Comparison of ENCODE assay signal across 12 cellular contexts in the genomic region with DNA sequence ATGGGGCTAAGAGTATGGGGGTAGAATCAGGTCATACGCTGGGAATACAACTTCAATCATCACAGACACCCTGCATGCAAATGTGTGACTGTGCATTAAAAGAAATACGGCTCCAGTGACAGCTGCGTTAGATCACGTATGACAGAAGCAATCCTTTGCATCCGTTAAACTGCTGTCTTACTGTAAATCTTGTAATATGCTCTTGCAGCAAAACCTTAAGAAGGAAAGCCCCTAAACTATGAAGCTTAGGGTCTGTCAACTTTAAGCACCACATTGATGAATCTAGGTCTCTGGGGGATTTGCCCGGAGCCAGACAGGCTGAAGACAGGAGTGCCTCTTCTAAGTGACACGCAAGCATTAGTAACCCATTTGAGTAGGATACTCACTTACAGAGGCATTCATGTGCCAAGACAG.
DNase-seq lines count a peak whose midpoint lies in the region; ATAC-seq and TF ChIP-seq lines count a peak whose summit lies in the region.
"Had no signal": no experiment of that assay in that cellular context is flagged by ENCODE, and none has a peak within 500 bp of the region (broad histone marks: within the 10 kb centered on the region; RNA-seq: fewer than 3 reads in every experiment).

No MANE protein-coding gene starts in this region.

- H3K36me3 Mint-ChIP-seq in activated B cell treated with CpG ODN at 0.5 μM for 24 hours (ENCODE audit: low read depth), result peaks cover 75% of the 10 kb centered on the region
- peaks cover 8 to 22% of the 10 kb centered on the region in 2 donors for H3K36me3 Mint-ChIP-seq in activated T-cell treated with anti-CD3 and anti-CD28 coated beads, Interleukin-2, amount 50 U/mL, for 72 hours (ENCODE audit: insufficient read depth in 2 of 2)

- intact Hi-C loops in heart left ventricle (cut with DNase I) (loop anchor here in 5 of 10 donors (5.0 to 10.0 kb wide), 6 partner anchors 41 to 294 kb away; no protein-coding TSS in a partner anchor), left ventricle myocardium superior (cut with micrococcal nuclease) (no loop called here), activated B cell treated with CpG ODN at 0.5 μM for 24 hours (cut with micrococcal nuclease) (loop anchor here (2.0 to 5.0 kb wide), 3 partner anchors 20 to 41 kb away; no protein-coding TSS in a partner anchor), upper lobe of right lung (cut with DNase I) (no loop called here)

- H3K27ac ChIP-seq in heart left ventricle (peak overlapping the region in 11 of 12 donors; percentile 29 to 90 (median 53)), lung (ENCODE audit: low read depth in 1 of 2, low read length in 1 of 2) (peak overlapping the region; percentile 17 to 86), upper lobe of right lung (peak overlapping the region; percentile 15)
- H3K27ac ChIP-seq: SJSA1 had no signal

- no peak for TF ChIP-seq CTCF in heart left ventricle (IDR thresholded peaks at IDR 0.05)
- no peak for TF ChIP-seq CTCF in activated B cell treated with CpG ODN at 0.5 μM for 24 hours (IDR thresholded peaks at IDR 0.05)
- TF ChIP-seq CTCF in lung (IDR thresholded peaks at IDR 0.05; ENCODE audit: control extremely low read depth, extremely low read depth), result no peak
- TF ChIP-seq CTCF in upper lobe of right lung (IDR thresholded peaks at IDR 0.05), result no peak

- H3K9me3 ChIP-seq in heart left ventricle (no peaks in the 10 kb centered on the region), lung (ENCODE audit: control insufficient read depth in 2 of 2, insufficient read depth in 1 of 2, low read length in 1 of 2) (no peaks in the 10 kb centered on the region), upper lobe of right lung (no peaks in the 10 kb centered on the region)
- H3K9me3 ChIP-seq: pancreas, SJSA1 had no signal

- peak overlapping the region; percentile 61 for H3K27ac Mint-ChIP-seq in activated B cell treated with CpG ODN at 0.5 μM for 24 hours
- H3K27ac Mint-ChIP-seq in activated T-cell treated with anti-CD3 and anti-CD28 coated beads, Interleukin-2, amount 50 U/mL, for 72 hours, result no peak overlapping the region

- H3K4me1 ChIP-seq in heart left ventricle (peaks cover 22 to 92% (median 83%) of the 10 kb centered on the region in 12 donors), lung (ENCODE audit: control insufficient read depth in 2 of 2, insufficient read depth in 2 of 2, low read length in 2 of 2) (peaks cover 20 to 53% of the 10 kb centered on the region in 2 donors), upper lobe of right lung (peaks cover 52% of the 10 kb centered on the region)

- H3K4me3 Mint-ChIP-seq in activated B cell treated with CpG ODN at 0.5 μM for 24 hours, result no peak overlapping the region
- H3K4me3 Mint-ChIP-seq in activated T-cell treated with anti-CD3 and anti-CD28 coated beads, Interleukin-2, amount 50 U/mL, for 72 hours, result no peak overlapping the region
- H3K4me3 Mint-ChIP-seq: memory B cell had no signal

- CTCF ChIA-PET in activated B cell treated with CpG ODN at 0.5 μM for 24 hours (lab: Charles Lee), result interaction anchor here (1.2 to 2.6 kb wide), 3 partner anchors 81 to 532 kb away, joined by 5 to 16 read pairs (median 11); no protein-coding TSS in a partner anchor

- WGBS in heart left ventricle, 4 donors, result 29 to 47% (median 38%) methylated on average over 7 of the region's 7 CpGs
- 80 to 86% methylated on average over 7 of the region's 7 CpGs for WGBS in lung, 2 donors

- no peak overlapping the region for H3K4me3 ChIP-seq in heart left ventricle
- no peak overlapping the region for H3K4me3 ChIP-seq in lung
- H3K4me3 ChIP-seq in upper lobe of right lung, result no peak overlapping the region
- H3K4me3 ChIP-seq: pancreas, SJSA1 had no signal

- ATAC-seq in heart left ventricle (no peak), left ventricle myocardium superior (no peak), activated B cell treated with CpG ODN at 0.5 μM for 24 hours (ENCODE audit: low read depth) (no peak), lung (ENCODE audit: insufficient read depth, low FRiP score) (no peak), upper lobe of right lung (no peak)
- no peak for ATAC-seq in activated T-cell treated with anti-CD3 and anti-CD28 coated beads, Interleukin-2, amount 50 U/mL, for 72 hours (replicated peaks in 1 of 2)
- ATAC-seq: pancreas had no signal

- peaks cover 0 to 95% (median 69%) of the 10 kb centered on the region in 9 donors for H3K36me3 ChIP-seq in heart left ventricle
- peaks cover 8 to 32% of the 10 kb centered on the region in 2 donors for H3K36me3 ChIP-seq in lung (ENCODE audit: control insufficient read depth in 2 of 2, insufficient read depth in 2 of 2, low read length in 2 of 2)
- peaks cover 80% of the 10 kb centered on the region for H3K36me3 ChIP-seq in upper lobe of right lung

- DNase-seq in heart left ventricle (no peak), left ventricle myocardium superior (no peak), activated B cell treated with CpG ODN at 0.5 μM for 24 hours (no peak), lung (ENCODE audit: low spot score) (no peak), upper lobe of right lung (no peak), DMS153 (lab: John Stamatoyannopoulos, UW) (no peak), NCI-H2081 treated with DMSO at 0.1 percent for 48 hours (lab: John Stamatoyannopoulos, UW) (no peak)
- no peak for DNase-seq in activated T-cell treated with anti-CD3 and anti-CD28 coated beads, Interleukin-2, amount 50 U/mL, for 72 hours
- DNase-seq: NCI-H1105 treated with DMSO at 0.1 percent for 48 hours, pancreas had no signal

- no peaks in the 10 kb centered on the region for H3K27me3 Mint-ChIP-seq in activated B cell treated with CpG ODN at 0.5 μM for 24 hours
- no peaks in the 10 kb centered on the region for H3K27me3 Mint-ChIP-seq in activated T-cell treated with anti-CD3 and anti-CD28 coated beads, Interleukin-2, amount 50 U/mL, for 72 hours (ENCODE audit: low read depth)
- H3K27me3 Mint-ChIP-seq: memory B cell had no signal

- H3K9me3 Mint-ChIP-seq in activated B cell treated with CpG ODN at 0.5 μM for 24 hours, result no peaks in the 10 kb centered on the region
- no peaks in the 10 kb centered on the region for H3K9me3 Mint-ChIP-seq in activated T-cell treated with anti-CD3 and anti-CD28 coated beads, Interleukin-2, amount 50 U/mL, for 72 hours
- H3K9me3 Mint-ChIP-seq: memory B cell had no signal

- POLR2A ChIA-PET in activated B cell treated with CpG ODN at 0.5 μM for 24 hours (lab: Charles Lee), result interaction anchor here (0.9 to 1.5 kb wide), 2 partner anchors 80 to 115 kb away, joined by 3 to 4 read pairs; no protein-coding TSS in a partner anchor

- H3K27me3 ChIP-seq in heart left ventricle (no peaks in the 10 kb centered on the region), lung (ENCODE audit: control insufficient read depth, insufficient read depth) (no peaks in the 10 kb centered on the region), upper lobe of right lung (no peaks in the 10 kb centered on the region)
- H3K27me3 ChIP-seq: pancreas, SJSA1 had no signal

- peaks cover 44% of the 10 kb centered on the region for H3K4me1 Mint-ChIP-seq in activated B cell treated with CpG ODN at 0.5 μM for 24 hours
- peaks cover 27% of the 10 kb centered on the region for H3K4me1 Mint-ChIP-seq in activated T-cell treated with anti-CD3 and anti-CD28 coated beads, Interleukin-2, amount 50 U/mL, for 72 hours (ENCODE audit: low read depth)

- no peak for TF ChIP-seq POLR2A in heart left ventricle (IDR thresholded peaks at IDR 0.05)
